ENCODE assay signal across 8 cellular contexts in the genomic region with DNA sequence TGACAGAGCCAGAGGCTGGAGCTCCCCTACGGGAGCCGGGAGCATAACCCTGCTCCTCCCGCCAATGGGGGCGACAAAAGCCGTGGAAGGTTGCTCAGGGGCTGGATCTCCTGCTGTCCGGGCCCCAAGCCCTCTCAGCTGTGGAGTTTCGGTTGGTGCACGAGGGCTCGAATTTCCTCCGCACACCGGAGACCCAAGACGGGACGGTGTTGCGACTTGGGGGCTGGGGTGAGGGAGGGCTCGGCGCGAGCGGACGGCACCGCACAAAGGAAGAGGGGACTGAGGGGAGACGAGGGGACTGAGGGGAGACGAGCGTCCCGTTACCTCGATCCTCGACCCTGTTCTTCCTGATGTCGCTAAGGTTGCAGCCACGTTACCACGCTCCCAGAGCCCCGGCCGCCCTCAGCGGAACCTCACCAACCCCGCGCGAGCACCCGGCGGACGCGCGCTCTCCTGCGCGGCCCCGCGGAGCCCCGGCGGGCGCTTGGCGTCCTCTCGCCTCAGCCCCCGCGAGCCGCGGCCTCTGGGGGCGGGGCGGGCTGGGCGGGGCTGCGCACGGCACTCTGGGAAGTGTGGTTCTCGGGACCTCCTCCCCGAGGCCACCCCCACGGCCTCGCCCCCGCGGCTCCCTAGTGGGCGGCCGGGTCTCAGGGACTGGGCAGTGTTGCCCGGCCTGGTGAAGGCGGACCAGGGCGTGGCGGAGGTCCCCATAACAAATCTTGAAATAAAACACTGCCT. TPM values are rescaled to one million over a fixed set of nuclear protein-coding genes. Genes with fewer than 3 reads are reported as not detected.
DNase-seq lines count a peak whose midpoint lies in the region; ATAC-seq and TF ChIP-seq lines count a peak whose summit lies in the region.

A gene (minus strand): TSS at position 525 of the 738 bp plus-strand sequence. CDS start 25,079 bp downstream, outside the sequence.

- H3K79me2 ChIP-seq in KMS-11 (ENCODE audit: insufficient read depth, low read depth), result peaks cover 40% of the 10 kb centered on the region
- H3K79me2 ChIP-seq in neural cell (replicated peaks; ENCODE audit: insufficient read depth, low read length), result peaks cover 25% of the 10 kb centered on the region

- H3K4me1 ChIP-seq in KMS-11 (ENCODE audit: low read depth, poor library complexity, severe bottlenecking) (peaks cover 20% of the 10 kb centered on the region), RWPE2 (ENCODE audit: insufficient read depth, poor library complexity, severe bottlenecking) (peaks cover 2% of the 10 kb centered on the region), stomach smooth muscle (ENCODE audit: control insufficient read depth, insufficient read depth, low read length) (peaks cover 13% of the 10 kb centered on the region)

- no peak for TF ChIP-seq RAD21 in neural cell (conservative IDR thresholded peaks at IDR 0.05)

- H3K27ac ChIP-seq in KMS-11, result peak within 1 kb of the TSS; percentile 83
- peak within 1 kb of the TSS; percentile 43 for H3K27ac ChIP-seq in RWPE2 (ENCODE audit: poor library complexity, severe bottlenecking)
- H3K27ac ChIP-seq in neural cell (ENCODE audit: low read length), result peak within 1 kb of the TSS; percentile 93
- peak within 1 kb of the TSS; percentile 71 for H3K27ac ChIP-seq in stomach smooth muscle (ENCODE audit: low read length)

- no peaks in the 10 kb centered on the region for H3K36me3 ChIP-seq in KMS-11 (ENCODE audit: insufficient read depth)
- H3K36me3 ChIP-seq in RWPE2 (ENCODE audit: low read depth), result no peaks in the 10 kb centered on the region
- no peaks in the 10 kb centered on the region for H3K36me3 ChIP-seq in neural cell (ENCODE audit: insufficient read depth, low read length)
- H3K36me3 ChIP-seq in stomach smooth muscle (ENCODE audit: control insufficient read depth in 2 of 2, insufficient read depth in 2 of 2, low read length in 2 of 2), result no peaks in the 10 kb centered on the region

- DNase-seq in EH (ENCODE audit: low read depth) (peak; percentile 88), RWPE2 (ENCODE audit: low spot score) (peak; percentile 79), fibroblast of the conjunctiva (ENCODE audit: low read depth) (peak; percentile 58)
- peak; percentile 96 for DNase-seq in activated effector memory CD4-positive, alpha-beta T cell treated with anti-CD3 and anti-CD28 coated beads, Interleukin-2, amount 50 U/mL, for 16 hours

- H3K9me3 ChIP-seq in RWPE2 (ENCODE audit: severe bottlenecking) (no peaks in the 10 kb centered on the region), neural cell (ENCODE audit: low read length) (no peaks in the 10 kb centered on the region), stomach smooth muscle (ENCODE audit: control insufficient read depth in 2 of 2, low read length in 2 of 2) (no peaks in the 10 kb centered on the region)

- no peaks in the 10 kb centered on the region for H3F3A ChIP-seq in neural cell (ENCODE audit: insufficient read depth, low read length, poor library complexity, severe bottlenecking)

- H3K9ac ChIP-seq in KMS-11, result peak within 1 kb of the TSS; percentile 90
- peak within 1 kb of the TSS; percentile 93 for H3K9ac ChIP-seq in neural cell (ENCODE audit: low read length)
- H3K9ac ChIP-seq in stomach smooth muscle (ENCODE audit: low read length in 2 of 2), result peak within 1 kb of the TSS; percentile 80 to 82

- H3K4me3 ChIP-seq in KMS-11 (IDR thresholded peaks at IDR 0.05; ENCODE audit: insufficient read depth, low read depth, low read length), result peak within 1 kb of the TSS; percentile 57
- peak within 1 kb of the TSS; percentile 57 for H3K4me3 ChIP-seq in RWPE2 (ENCODE audit: severe bottlenecking)
- H3K4me3 ChIP-seq in neural cell (ENCODE audit: low read length), result peak within 1 kb of the TSS; percentile 99
- peak within 1 kb of the TSS; percentile 97 to 99 for H3K4me3 ChIP-seq in stomach smooth muscle (ENCODE audit: low read length in 2 of 2)

- H4K20me1 ChIP-seq in KMS-11 (ENCODE audit: insufficient read depth), result no peaks in the 10 kb centered on the region
- no peaks in the 10 kb centered on the region for H4K20me1 ChIP-seq in neural cell (ENCODE audit: insufficient read depth)

- TF ChIP-seq EP300 in neural cell (conservative IDR thresholded peaks at IDR 0.05; ENCODE audit: poor library complexity, severe bottlenecking), result peak; percentile 18

- TF ChIP-seq CTCF in KMS-11 (conservative IDR thresholded peaks at IDR 0.05; ENCODE audit: low read depth, low read length) (no peak), RWPE2 (IDR thresholded peaks at IDR 0.05; ENCODE audit: poor library complexity, severe bottlenecking) (peak; percentile 16), neural cell (IDR thresholded peaks at IDR 0.05; ENCODE audit: poor library complexity, severe bottlenecking) (no peak)

- ATAC-seq in GM21786 (IDR thresholded peaks at IDR 0.05; ENCODE audit: unreplicated experiment) (peak; percentile 85), RWPE2 (ENCODE audit: low read depth) (peak; percentile 94)

- H3K4me2 ChIP-seq in KMS-11 (peak within 1 kb of the TSS; percentile 56), neural cell (ENCODE audit: low read length) (peak within 1 kb of the TSS; percentile 80)

- H2AFZ ChIP-seq in KMS-11 (ENCODE audit: low read depth), result peak within 1 kb of the TSS; percentile 96
- peak within 1 kb of the TSS; percentile 98 for H2AFZ ChIP-seq in neural cell (ENCODE audit: low read depth, low read length)

- H3K27me3 ChIP-seq in KMS-11 (ENCODE audit: insufficient read depth, low read depth), result no peaks in the 10 kb centered on the region
- H3K27me3 ChIP-seq in RWPE2 (ENCODE audit: insufficient read depth, poor library complexity, severe bottlenecking), result no peaks in the 10 kb centered on the region
- H3K27me3 ChIP-seq in neural cell (ENCODE audit: insufficient read depth, low read depth, low read length), result no peaks in the 10 kb centered on the region
- H3K27me3 ChIP-seq in stomach smooth muscle (ENCODE audit: control insufficient read depth in 1 of 2, insufficient read depth in 2 of 2, low read length in 2 of 2), result no peaks in the 10 kb centered on the region

- no peaks in the 10 kb centered on the region for H3K9me2 ChIP-seq in neural cell (ENCODE audit: insufficient read depth, low read length)

TF ChIP-seq in neural cell, 6 proteins besides CTCF, POLR2A, EP300 and RAD21:
- TF ChIP-seq TAF1 (IDR thresholded peaks at IDR 0.05; ENCODE audit: low read depth) (peak; percentile 76), POLR2AphosphoS5 (IDR thresholded peaks at IDR 0.05) (peak; percentile 92), MXI1 (conservative IDR thresholded peaks at IDR 0.05; ENCODE audit: poor library complexity, severe bottlenecking) (peak; percentile 84), EZH2 (IDR thresholded peaks at IDR 0.05; ENCODE audit: borderline replicate concordance, insufficient read depth, low read length, poor library complexity, severe bottlenecking) (no peak), SMC3 (conservative IDR thresholded peaks at IDR 0.05; ENCODE audit: poor library complexity) (no peak)
- TF ChIP-seq, protein P1, sequence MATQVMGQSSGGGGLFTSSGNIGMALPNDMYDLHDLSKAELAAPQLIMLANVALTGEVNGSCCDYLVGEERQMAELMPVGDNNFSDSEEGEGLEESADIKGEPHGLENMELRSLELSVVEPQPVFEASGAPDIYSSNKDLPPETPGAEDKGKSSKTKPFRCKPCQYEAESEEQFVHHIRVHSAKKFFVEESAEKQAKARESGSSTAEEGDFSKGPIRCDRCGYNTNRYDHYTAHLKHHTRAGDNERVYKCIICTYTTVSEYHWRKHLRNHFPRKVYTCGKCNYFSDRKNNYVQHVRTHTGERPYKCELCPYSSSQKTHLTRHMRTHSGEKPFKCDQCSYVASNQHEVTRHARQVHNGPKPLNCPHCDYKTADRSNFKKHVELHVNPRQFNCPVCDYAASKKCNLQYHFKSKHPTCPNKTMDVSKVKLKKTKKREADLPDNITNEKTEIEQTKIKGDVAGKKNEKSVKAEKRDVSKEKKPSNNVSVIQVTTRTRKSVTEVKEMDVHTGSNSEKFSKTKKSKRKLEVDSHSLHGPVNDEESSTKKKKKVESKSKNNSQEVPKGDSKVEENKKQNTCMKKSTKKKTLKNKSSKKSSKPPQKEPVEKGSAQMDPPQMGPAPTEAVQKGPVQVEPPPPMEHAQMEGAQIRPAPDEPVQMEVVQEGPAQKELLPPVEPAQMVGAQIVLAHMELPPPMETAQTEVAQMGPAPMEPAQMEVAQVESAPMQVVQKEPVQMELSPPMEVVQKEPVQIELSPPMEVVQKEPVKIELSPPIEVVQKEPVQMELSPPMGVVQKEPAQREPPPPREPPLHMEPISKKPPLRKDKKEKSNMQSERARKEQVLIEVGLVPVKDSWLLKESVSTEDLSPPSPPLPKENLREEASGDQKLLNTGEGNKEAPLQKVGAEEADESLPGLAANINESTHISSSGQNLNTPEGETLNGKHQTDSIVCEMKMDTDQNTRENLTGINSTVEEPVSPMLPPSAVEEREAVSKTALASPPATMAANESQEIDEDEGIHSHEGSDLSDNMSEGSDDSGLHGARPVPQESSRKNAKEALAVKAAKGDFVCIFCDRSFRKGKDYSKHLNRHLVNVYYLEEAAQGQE (IDR thresholded peaks at IDR 0.05; ENCODE audit: borderline replicate concordance), result peak; percentile 70

RNA-seq across cellular contexts. Expression of the gene that starts here (rescaled TPM):
- 15.0 and 16.6 TPM in 2 replicates for polyA plus RNA-seq in neural cell
- 44.1 and 44.2 TPM in 2 replicates for polyA minus RNA-seq in neural cell

Comparison
In these comparisons a context has a peak if more than half of its experiments do, and no peak if none do; other contexts are left out.
1. Peak in every context shown above with its lines: DNase-seq, ATAC-seq, H3K4me3 ChIP-seq and H3K27ac ChIP-seq.
2. H3K27ac ChIP-seq: peak in every context shown above with its lines; median percentile 93 in neural cell; 83 in KMS-11; 71 in stomach smooth muscle; 43 in RWPE2.